ENCODE assay signal across 30 cellular contexts in genomic region chr14:96030136-96030760, GRCh38.
"Had no signal": no experiment of that assay in that cellular context is flagged by ENCODE, and none has a peak within 500 bp of the region (broad histone marks: within the 10 kb centered on the region; RNA-seq: fewer than 3 reads in every experiment).

No MANE protein-coding gene starts in this region.

- H3K4me3 ChIP-seq: heart right ventricle, psoas muscle, spleen had no signal

- H3K4me3 Mint-ChIP-seq: activated CD4-positive, alpha-beta memory T cell treated with anti-CD3 and anti-CD28 coated beads, Interleukin-2, amount 10 ng/mL, durations not matched to agents 7 days and 5 days; activated T-cell treated with anti-CD3 and anti-CD28 coated beads, Interleukin-2, amount 50 U/mL, for 24 hours; activated T-helper 17 cell treated with anti-CD3 and anti-CD28 coated beads, Interleukin-2, amount 50 U/mL, for 72 hours; endodermal cell; nephron; stimulated activated naive CD8-positive, alpha-beta T cell treated with anti-CD3 and anti-CD28 coated beads, Interleukin-15, Interleukin-2, amounts not matched to agents 100 ng/mL and 50 ng/mL, for 24 hours; T-helper 17 cell had no signal

- H3K9ac ChIP-seq: parathyroid adenoma had no signal

- H3K36me3 ChIP-seq: heart right ventricle, spleen, WERI-Rb-1 had no signal

- DNase-seq: activated CD4-positive, alpha-beta memory T cell treated with anti-CD3 and anti-CD28 coated beads, Interleukin-2, amount 10 ng/mL, durations not matched to agents 7 days and 5 days; activated CD4-positive, alpha-beta T cell treated with anti-CD3 and anti-CD28 coated beads for 48 hours; activated CD8-positive, alpha-beta memory T cell treated with anti-CD3 and anti-CD28 coated beads, Interleukin-2, amount 50 U/mL, for 48 hours; activated gamma-delta T cell treated with Interleukin-2 at 50 U/mL for 16 hours; activated naive CD4-positive, alpha-beta T cell treated with anti-CD3 and anti-CD28 coated beads, Interleukin-2, amount 50 U/mL, for 16 hours; activated T-cell treated with anti-CD3 and anti-CD28 coated beads, Interleukin-2, amount 50 U/mL, for 24 hours; amniotic stem cell; caudate nucleus; endodermal cell; foreskin fibroblast; heart right ventricle; kidney glomerular epithelial cell; mammary epithelial cell; nucleus accumbens; psoas muscle; right cardiac atrium; spleen; stimulated activated CD4-positive, alpha-beta T cell treated with anti-CD3 and anti-CD28 coated beads, Interleukin-2, amount 100 ng/mL, for 48 hours; substantia nigra; T-helper 17 cell; T1000; WERI-Rb-1 had no signal

- H3K4me1 Mint-ChIP-seq: endodermal cell, nephron had no signal

- ATAC-seq: activated CD4-positive, CD25-positive, alpha-beta regulatory T cell treated with anti-CD3 and anti-CD28 coated beads, Interleukin-2, amount 50 U/mL, for 24 hours; activated T-helper 17 cell treated with anti-CD3 and anti-CD28 coated beads, Interleukin-2, amount 50 U/mL, for 72 hours; esophagus mucosa; heart right ventricle; left lobe of liver; psoas muscle; right cardiac atrium; SK-N-SH treated with all-trans-retinoic acid at 6 μM for 48 hours; T-helper 17 cell had no signal

- H3K9me3 ChIP-seq: heart right ventricle, psoas muscle had no signal

- H3K27ac ChIP-seq: heart right ventricle, parathyroid adenoma, psoas muscle, WERI-Rb-1 had no signal

- H3K9me3 Mint-ChIP-seq: activated CD4-positive, alpha-beta memory T cell treated with anti-CD3 and anti-CD28 coated beads, Interleukin-2, amount 10 ng/mL, durations not matched to agents 7 days and 5 days; activated T-cell treated with anti-CD3 and anti-CD28 coated beads, Interleukin-2, amount 50 U/mL, for 24 hours; activated T-helper 17 cell treated with anti-CD3 and anti-CD28 coated beads, Interleukin-2, amount 50 U/mL, for 72 hours; endodermal cell; nephron; stimulated activated naive CD8-positive, alpha-beta T cell treated with anti-CD3 and anti-CD28 coated beads, Interleukin-15, Interleukin-2, amounts not matched to agents 100 ng/mL and 50 ng/mL, for 24 hours had no signal

- H3K4me1 ChIP-seq: heart right ventricle, parathyroid adenoma, psoas muscle had no signal

- H3K27me3 Mint-ChIP-seq: activated CD4-positive, alpha-beta memory T cell treated with anti-CD3 and anti-CD28 coated beads, Interleukin-2, amount 10 ng/mL, durations not matched to agents 7 days and 5 days; activated T-helper 17 cell treated with anti-CD3 and anti-CD28 coated beads, Interleukin-2, amount 50 U/mL, for 72 hours had no signal

- H3K27ac Mint-ChIP-seq: activated CD4-positive, alpha-beta memory T cell treated with anti-CD3 and anti-CD28 coated beads, Interleukin-2, amount 10 ng/mL, durations not matched to agents 7 days and 5 days; activated T-cell treated with anti-CD3 and anti-CD28 coated beads, Interleukin-2, amount 50 U/mL, for 24 hours; activated T-helper 17 cell treated with anti-CD3 and anti-CD28 coated beads, Interleukin-2, amount 50 U/mL, for 72 hours; endodermal cell; nephron; stimulated activated naive CD8-positive, alpha-beta T cell treated with anti-CD3 and anti-CD28 coated beads, Interleukin-15, Interleukin-2, amounts not matched to agents 100 ng/mL and 50 ng/mL, for 24 hours; T-helper 17 cell had no signal
